Comparison of ENCODE assay signal across 23 cellular contexts in the genomic region with DNA sequence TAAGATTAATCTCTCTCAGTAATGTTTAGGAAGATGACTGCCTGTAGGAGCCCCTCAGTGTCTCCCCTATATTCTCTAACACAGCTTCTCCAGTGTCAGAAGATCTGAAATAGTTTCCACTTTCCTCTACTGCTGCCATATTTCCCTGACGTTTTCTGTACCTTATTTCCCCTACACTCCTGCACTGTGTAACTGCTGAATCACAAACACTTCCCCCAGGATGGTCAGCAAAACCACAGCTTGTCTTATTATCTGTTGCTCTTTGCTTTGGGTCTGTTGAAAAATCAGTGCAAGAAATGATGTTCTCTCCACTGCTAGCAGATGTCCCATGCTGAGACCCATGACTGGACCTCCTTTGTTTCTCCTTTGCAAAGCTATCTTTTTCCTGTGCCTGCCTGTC.
A peak's percentile ranks its signal among the peaks of the same experiment; 100 is the strongest.
DNase-seq lines count a peak whose midpoint lies in the region; ATAC-seq, FAIRE-seq and TF ChIP-seq lines count a peak whose summit lies in the region.
"Had no signal": no experiment of that assay in that cellular context is flagged by ENCODE, and none has a peak within 500 bp of the region (broad histone marks: within the 10 kb centered on the region; RNA-seq: fewer than 3 reads in every experiment).

No MANE protein-coding gene starts in this region.

- H3K4me3 ChIP-seq in GM12878, result no peak overlapping the region
- H3K4me3 ChIP-seq: BLaER1, GM23248 had no signal

- H3K27me3 ChIP-seq in GM12878 (replicated peaks in 1 of 2; ENCODE audit: control insufficient read depth in 2 of 2, insufficient read depth in 2 of 2, low read length in 1 of 2), result no peaks in the 10 kb centered on the region
- H3K27me3 ChIP-seq: BLaER1 had no signal

- intact Hi-C loops in GM12878 (cut with micrococcal nuclease; ENCODE audit: unreplicated experiment), result loop anchor here (5.0 kb wide), 1 partner anchor 442 kb away; a partner anchor contains a TSS

- no peaks in the 10 kb centered on the region for H3K4me1 Mint-ChIP-seq in stimulated activated effector memory CD8-positive, alpha-beta T cell treated with anti-CD3 and anti-CD28 coated beads, Interleukin-12 subunit alpha, Interleukin-12 subunit beta, amount 100 ng/mL, for 72 hours
- H3K4me1 Mint-ChIP-seq: B cell; CD4-positive, CD25-positive, alpha-beta regulatory T cell had no signal

- no TSS peak for BruUV-seq in GM12878 (replicated peaks; lab: Mats Ljungman, UMichigan)

- H3K27ac ChIP-seq in GM12878 (ENCODE audit: control insufficient read depth, insufficient read depth), result no peak overlapping the region
- H3K27ac ChIP-seq: BLaER1, C4-2B, GM23248 had no signal

- TF ChIP-seq CTCF in GM12878 (IDR thresholded peaks at IDR 0.05 in 2 of 3, conservative IDR thresholded peaks at IDR 0.05 in 1 of 3; ENCODE audit: control insufficient read depth in 2 of 3, extremely low read depth in 1 of 3, insufficient read depth in 1 of 3, low read depth in 3 of 3, low read length in 3 of 3) (no peak), D721Med (IDR thresholded peaks at IDR 0.05; ENCODE audit: insufficient read depth, missing control alignments) (no peak)

- peaks cover 32% of the 10 kb centered on the region for H3K4me1 ChIP-seq in GM12878 (ENCODE audit: control insufficient read depth, insufficient read depth, low read length)
- H3K4me1 ChIP-seq: BLaER1, Caco-2 had no signal

- peaks cover 4% of the 10 kb centered on the region for H3K9me3 Mint-ChIP-seq in stimulated activated effector memory CD8-positive, alpha-beta T cell treated with anti-CD3 and anti-CD28 coated beads, Interleukin-12 subunit alpha, Interleukin-12 subunit beta, amount 100 ng/mL, for 72 hours

- no peak overlapping the region; the same call in none of the 2 replicates for H2AFZ ChIP-seq in GM12878 (ENCODE audit: control insufficient read depth, low read depth, low read length)
- H2AFZ ChIP-seq: GM23248 had no signal

- no peak for TF ChIP-seq EP300 in GM12878 (IDR thresholded peaks at IDR 0.05; ENCODE audit: borderline replicate concordance in 1 of 2, control insufficient read depth in 1 of 2, low read depth in 2 of 2, low read length in 2 of 2)

- H3K79me2 ChIP-seq in GM12878 (ENCODE audit: control insufficient read depth, insufficient read depth, low read length), result no peaks in the 10 kb centered on the region

- no peaks in the 10 kb centered on the region for H3K36me3 Mint-ChIP-seq in stimulated activated effector memory CD8-positive, alpha-beta T cell treated with anti-CD3 and anti-CD28 coated beads, Interleukin-12 subunit alpha, Interleukin-12 subunit beta, amount 100 ng/mL, for 72 hours
- H3K36me3 Mint-ChIP-seq: CD4-positive, CD25-positive, alpha-beta regulatory T cell; CD8-positive, alpha-beta T cell had no signal

- no peak overlapping the region for H3K9ac ChIP-seq in GM12878 (ENCODE audit: control insufficient read depth, insufficient read depth, low read length)
- H3K9ac ChIP-seq: BLaER1, GM23248 had no signal

- no peak for DNase-seq in GM19239 (ENCODE audit: insufficient read length, low spot score)
- no peak for DNase-seq in GM12878 (ENCODE audit: low read depth, low spot score)
- DNase-seq in stimulated activated effector memory CD8-positive, alpha-beta T cell treated with anti-CD3 and anti-CD28 coated beads, Interleukin-12 subunit alpha, Interleukin-12 subunit beta, amount 100 ng/mL, for 72 hours (ENCODE audit: low spot score in 2 of 2), result no peak
- no peak for DNase-seq in activated effector memory CD4-positive, alpha-beta T cell treated with Interleukin-2 at 50 U/mL for 16 hours
- no peak for DNase-seq in D721Med (ENCODE audit: insufficient read length, low spot score)
- DNase-seq: Caco-2; CD4-positive, CD25-positive, alpha-beta regulatory T cell; CD8-positive, alpha-beta T cell; DMS 273 treated with DMSO at 0.1 percent for 48 hours; DMS79; EL; GDM1; GM23248; H7; HCEC 1CT; HFFc6 had no signal

- H3K9me3 ChIP-seq in GM12878 (replicated peaks; ENCODE audit: control insufficient read depth, insufficient read depth, low read length), result no peaks in the 10 kb centered on the region; the same call in 2 of the 3 replicates

- FAIRE-seq in GM19239 (lab: Jason Lieb, UNC), result peak; percentile 8
- FAIRE-seq in GM12878 (lab: Jason Lieb, UNC), result no peak
- no peak for FAIRE-seq in D721Med (lab: Jason Lieb, UNC)
- FAIRE-seq: GM12891, GM18507, H1 had no signal

- no peaks in the 10 kb centered on the region for H4K20me1 ChIP-seq in GM12878 (ENCODE audit: control insufficient read depth, insufficient read depth)
- H4K20me1 ChIP-seq: BLaER1 had no signal

- in situ Hi-C loops in GM12878 (cut with MboI), result no loop called here

- no peak for TF ChIP-seq RAD21 in GM12878 (IDR thresholded peaks at IDR 0.05; ENCODE audit: insufficient read depth, low read depth, low read length)

- CTCF ChIA-PET in GM12878 (lab: Yijun Ruan, JAX), result interaction anchor here (0.8 to 1.1 kb wide), 2 partner anchors 16 to 19 kb away, joined by 3 to 4 read pairs; no protein-coding TSS in a partner anchor

- ATAC-seq in GM18907 (IDR thresholded peaks at IDR 0.05; ENCODE audit: unreplicated experiment) (peak; percentile 37), GM12878 (peak; percentile 23)
- ATAC-seq in stimulated activated effector memory CD8-positive, alpha-beta T cell treated with anti-CD3 and anti-CD28 coated beads, Interleukin-12 subunit alpha, Interleukin-12 subunit beta, amount 100 ng/mL, for 72 hours, result peak; percentile 34
- ATAC-seq: CD8-positive, alpha-beta T cell had no signal

- WGBS in GM12878 (ENCODE audit: insufficient coverage, insufficient replicate concordance, low lambda C conversion rate, missing lambda C conversion rate), result 0% methylated on average over 1 of the region's 1 CpG

- POLR2A ChIA-PET in GM12878 (lab: Charles Lee), result no interaction called here

- H3K4me2 ChIP-seq in GM12878 (ENCODE audit: control insufficient read depth, insufficient read depth), result no peak overlapping the region
- H3K4me2 ChIP-seq: BLaER1 had no signal

- TF ChIP-seq POLR2A in GM12878 (IDR thresholded peaks at IDR 0.05; ENCODE audit: low read depth, low read length), result no peak

- no peaks in the 10 kb centered on the region for H3K36me3 ChIP-seq in GM12878 (ENCODE audit: control insufficient read depth in 2 of 2, insufficient read depth in 2 of 2, low read length in 1 of 2)
- H3K36me3 ChIP-seq: BLaER1 had no signal

- no peak overlapping the region for H3K4me3 Mint-ChIP-seq in stimulated activated effector memory CD8-positive, alpha-beta T cell treated with anti-CD3 and anti-CD28 coated beads, Interleukin-12 subunit alpha, Interleukin-12 subunit beta, amount 100 ng/mL, for 72 hours
- H3K4me3 Mint-ChIP-seq: B cell; CD4-positive, CD25-positive, alpha-beta regulatory T cell; CD8-positive, alpha-beta T cell; HFFc6 had no signal

- RAD21 ChIA-PET in GM12878 (lab: Charles Lee; ENCODE audit: unreplicated experiment), result interaction anchor here (1.5 kb wide), 1 partner anchor 10 kb away, joined by 3 read pairs; no protein-coding TSS in a partner anchor

- SMC1A ChIA-PET in GM12878 (lab: Charles Lee; ENCODE audit: uncharacterized antibody, unreplicated experiment), result interaction anchor here (1.3 to 1.4 kb wide), 2 partner anchors 14 to 15 kb away, joined by 3 to 5 read pairs; no protein-coding TSS in a partner anchor

- no peak overlapping the region for H3K27ac Mint-ChIP-seq in stimulated activated effector memory CD8-positive, alpha-beta T cell treated with anti-CD3 and anti-CD28 coated beads, Interleukin-12 subunit alpha, Interleukin-12 subunit beta, amount 100 ng/mL, for 72 hours
- H3K27ac Mint-ChIP-seq: B cell; CD4-positive, CD25-positive, alpha-beta regulatory T cell; CD8-positive, alpha-beta T cell; HFFc6 had no signal

TF ChIP-seq in GM12878, 131 proteins besides CTCF, POLR2A, EP300 and RAD21:
- TF ChIP-seq TARDBP (IDR thresholded peaks at IDR 0.05; ENCODE audit: borderline replicate concordance) (no peak), RELA (IDR thresholded peaks at IDR 0.05; ENCODE audit: borderline replicate concordance, partially characterized antibody) (no peak), RFX5 (IDR thresholded peaks at IDR 0.05; ENCODE audit: low read depth, low read length) (no peak), SREBF2 (IDR thresholded peaks at IDR 0.05; ENCODE audit: low read length) (no peak), SMAD1 (IDR thresholded peaks at IDR 0.05; ENCODE audit: low read depth, partially characterized antibody) (no peak), CREB1 (IDR thresholded peaks at IDR 0.05; ENCODE audit: low read depth) (no peak), RCOR1 (conservative IDR thresholded peaks at IDR 0.05; ENCODE audit: low read depth, low read length) (no peak), RB1 (IDR thresholded peaks at IDR 0.05; ENCODE audit: borderline replicate concordance) (no peak), HCFC1 (IDR thresholded peaks at IDR 0.05; ENCODE audit: low read length) (no peak), FOXK2 (IDR thresholded peaks at IDR 0.05) (no peak), TCF3 (IDR thresholded peaks at IDR 0.05; ENCODE audit: borderline replicate concordance, insufficient read depth, low read depth, low read length) (no peak), BHLHE40 (IDR thresholded peaks at IDR 0.05; ENCODE audit: borderline replicate concordance in 1 of 2, low read depth in 2 of 2, low read length in 1 of 2) (no peak), SP1 (IDR thresholded peaks at IDR 0.05; ENCODE audit: low read depth, low read length) (no peak), ZNF384 (IDR thresholded peaks at IDR 0.05; ENCODE audit: borderline replicate concordance, low read depth, low read length) (no peak), NR2F1 (conservative IDR thresholded peaks at IDR 0.05) (no peak), BMI1 (IDR thresholded peaks at IDR 0.05; ENCODE audit: borderline replicate concordance) (no peak), KDM1A (IDR thresholded peaks at IDR 0.05; ENCODE audit: borderline replicate concordance) (no peak), SMAD5 (IDR thresholded peaks at IDR 0.05; ENCODE audit: low read depth) (no peak), IKZF2 (IDR thresholded peaks at IDR 0.05) (no peak)
- TF ChIP-seq, protein P1, sequence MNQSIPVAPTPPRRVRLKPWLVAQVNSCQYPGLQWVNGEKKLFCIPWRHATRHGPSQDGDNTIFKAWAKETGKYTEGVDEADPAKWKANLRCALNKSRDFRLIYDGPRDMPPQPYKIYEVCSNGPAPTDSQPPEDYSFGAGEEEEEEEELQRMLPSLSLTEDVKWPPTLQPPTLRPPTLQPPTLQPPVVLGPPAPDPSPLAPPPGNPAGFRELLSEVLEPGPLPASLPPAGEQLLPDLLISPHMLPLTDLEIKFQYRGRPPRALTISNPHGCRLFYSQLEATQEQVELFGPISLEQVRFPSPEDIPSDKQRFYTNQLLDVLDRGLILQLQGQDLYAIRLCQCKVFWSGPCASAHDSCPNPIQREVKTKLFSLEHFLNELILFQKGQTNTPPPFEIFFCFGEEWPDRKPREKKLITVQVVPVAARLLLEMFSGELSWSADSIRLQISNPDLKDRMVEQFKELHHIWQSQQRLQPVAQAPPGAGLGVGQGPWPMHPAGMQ (IDR thresholded peaks at IDR 0.05; ENCODE audit: borderline replicate concordance), result no peak
